25 cellular contexts compared by ENCODE assay signal in the genomic region with DNA sequence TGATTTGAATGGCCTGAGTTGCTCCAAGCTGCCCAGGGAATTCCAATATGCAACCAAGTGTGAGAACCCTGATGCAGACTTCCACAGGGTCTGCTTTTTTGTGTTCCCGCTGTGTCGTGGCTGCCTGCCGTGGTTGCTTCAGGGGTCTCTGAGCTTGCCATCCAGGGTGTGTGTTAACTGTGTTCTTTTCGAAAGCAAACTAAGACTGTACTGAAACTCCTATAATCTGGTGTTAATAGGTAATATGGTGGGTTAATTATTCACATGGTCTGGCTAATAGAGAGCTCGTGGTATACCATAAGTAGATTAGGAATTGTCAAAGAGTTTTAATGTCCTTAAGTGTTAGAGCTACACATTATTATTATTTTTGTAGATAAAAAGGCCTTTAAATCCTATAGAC. TPM values are rescaled to one million over a fixed set of nuclear protein-coding genes. Genes with fewer than 3 reads are reported as not detected.
A peak's percentile ranks its signal among the peaks of the same experiment; 100 is the strongest.
DNase-seq lines count a peak whose midpoint lies in the region; ATAC-seq, FAIRE-seq and TF ChIP-seq lines count a peak whose summit lies in the region.
"Had no signal": no experiment of that assay in that cellular context is flagged by ENCODE, and none has a peak within 500 bp of the region (broad histone marks: within the 10 kb centered on the region; RNA-seq: fewer than 3 reads in every experiment).

No MANE protein-coding gene starts in this region.

- H3K27me3 Mint-ChIP-seq in CD4-positive, alpha-beta T cell, result no peaks in the 10 kb centered on the region
- H3K27me3 Mint-ChIP-seq in nephron (ENCODE audit: low read depth), result no peaks in the 10 kb centered on the region
- H3K27me3 Mint-ChIP-seq: central memory CD8-positive, alpha-beta T cell had no signal

- H3K4me1 Mint-ChIP-seq in CD4-positive, alpha-beta T cell (ENCODE audit: low read depth), result peaks cover 23% of the 10 kb centered on the region
- H3K4me1 Mint-ChIP-seq in nephron, result peaks cover 14% of the 10 kb centered on the region
- H3K4me1 Mint-ChIP-seq: WTC11 had no signal

- intact Hi-C loops in CD4-positive, alpha-beta T cell (cut with DNase I, micrococcal nuclease), result no loop called here
- intact Hi-C loops in GM12878 (cut with micrococcal nuclease; ENCODE audit: unreplicated experiment), result no loop called here

- RAD21 ChIA-PET in GM12878 (lab: Charles Lee; ENCODE audit: unreplicated experiment), result interaction anchor here (0.5 kb wide), 1 partner anchor 292 kb away, joined by 3 read pairs; no protein-coding TSS in a partner anchor

- no peak for ATAC-seq in CD4-positive, alpha-beta T cell (ENCODE audit: poor library complexity)
- ATAC-seq in GM19452 (IDR thresholded peaks at IDR 0.05; ENCODE audit: unreplicated experiment) (peak; percentile 66), GM12878 (0 out of 3 replicates have a peak, but pooled peaks have one; percentile 24), GM18861 (IDR thresholded peaks at IDR 0.05; ENCODE audit: unreplicated experiment) (no peak)
- ATAC-seq: WTC11 had no signal

- no peak overlapping the region for H3K9ac ChIP-seq in GM12878 (ENCODE audit: control insufficient read depth, insufficient read depth, low read length)
- H3K9ac ChIP-seq: BLaER1 treated with 17β-estradiol and CSF1 and Interleukin-3, amounts not matched to agents 10 nM and 100 nM had no signal

- H3K4me2 ChIP-seq in GM12878 (ENCODE audit: control insufficient read depth, insufficient read depth), result no peak overlapping the region
- H3K4me2 ChIP-seq: BLaER1 treated with 17β-estradiol and CSF1 and Interleukin-3, amounts not matched to agents 10 nM and 100 nM had no signal

- TF ChIP-seq EP300 in GM12878 (IDR thresholded peaks at IDR 0.05; ENCODE audit: borderline replicate concordance in 1 of 2, control insufficient read depth in 1 of 2, low read depth in 2 of 2, low read length in 2 of 2), result no peak

- POLR2A ChIA-PET in CD4-positive, alpha-beta T cell (lab: Charles Lee), result no interaction called here
- POLR2A ChIA-PET in GM12878 (lab: Charles Lee), result interaction anchor here (0.6 kb wide), 1 partner anchor 288 kb away, joined by 4 read pairs; no protein-coding TSS in a partner anchor

- FAIRE-seq in GM12878 (lab: Jason Lieb, UNC), result no peak
- FAIRE-seq: GM12891 had no signal

- H2AFZ ChIP-seq in GM12878 (ENCODE audit: control insufficient read depth, low read depth, low read length), result no peak overlapping the region

- no peak for TF ChIP-seq POLR2A in GM12878 (IDR thresholded peaks at IDR 0.05; ENCODE audit: low read depth, low read length)

- no peaks in the 10 kb centered on the region; the same call in 1 of the 2 replicates for H3K79me2 ChIP-seq in GM12878 (ENCODE audit: control insufficient read depth, insufficient read depth, low read length)

- no peak for TF ChIP-seq CTCF in CD4-positive, alpha-beta T cell (IDR thresholded peaks at IDR 0.05)
- TF ChIP-seq CTCF in GM12878 (IDR thresholded peaks at IDR 0.05 in 2 of 3, conservative IDR thresholded peaks at IDR 0.05 in 1 of 3; ENCODE audit: control insufficient read depth in 2 of 3, extremely low read depth in 1 of 3, insufficient read depth in 1 of 3, low read depth in 3 of 3, low read length in 3 of 3) (no peak), nephron (IDR thresholded peaks at IDR 0.05; ENCODE audit: unreplicated experiment in 3 of 3) (no peak)

- H3K4me3 ChIP-seq in GM12878, result no peak overlapping the region
- H3K4me3 ChIP-seq: BLaER1 treated with 17β-estradiol and CSF1 and Interleukin-3, amounts not matched to agents 10 nM and 100 nM; lung had no signal

- 97% methylated on average over 5 of the region's 5 CpGs for WGBS in GM12878 (ENCODE audit: insufficient coverage, insufficient replicate concordance, low lambda C conversion rate, missing lambda C conversion rate)

- no peaks in the 10 kb centered on the region; the same call in 1 of the 2 replicates for H4K20me1 ChIP-seq in GM12878 (ENCODE audit: control insufficient read depth, insufficient read depth)

- peaks cover 77% of the 10 kb centered on the region for H3K36me3 Mint-ChIP-seq in CD4-positive, alpha-beta T cell (ENCODE audit: low read depth)
- peaks cover 51% of the 10 kb centered on the region for H3K36me3 Mint-ChIP-seq in nephron (ENCODE audit: low read depth)

- no peak for TF ChIP-seq RAD21 in GM12878 (IDR thresholded peaks at IDR 0.05; ENCODE audit: insufficient read depth, low read depth, low read length)

- BruUV-seq in GM12878 (replicated peaks; lab: Mats Ljungman, UMichigan), result no TSS peak

- DNase-seq in CD4-positive, alpha-beta T cell, result no peak
- no peak for DNase-seq in GM12878 (ENCODE audit: low read depth, low spot score)
- no peak for DNase-seq in OCI-M2 (lab: John Stamatoyannopoulos, UW; ENCODE audit: unreplicated experiment)
- DNase-seq in SHP77 treated with DMSO at 0.1 percent for 48 hours (lab: John Stamatoyannopoulos, UW), result no peak
- no peak for DNase-seq in T-helper 1 cell
- DNase-seq: activated CD4-positive, alpha-beta T cell treated with anti-CD3 and anti-CD28 coated beads, Interleukin-2, amount 50 U/mL, for 48 hours; activated naive CD4-positive, alpha-beta T cell treated with Interleukin-2 at 50 U/mL for 16 hours; amygdala; DMS 273 treated with DMSO at 0.1 percent for 48 hours; effector memory CD4-positive, alpha-beta T cell; GDM1; NCI-H1436; NCI-H2171; NCI-H69; SIG-M5; stimulated activated CD4-positive, alpha-beta T cell treated with anti-CD3 and anti-CD28 coated beads, Interleukin-1b, Interleukin-23, amount 100 ng/mL, for 48 hours had no signal

- H3K27ac Mint-ChIP-seq in CD4-positive, alpha-beta T cell, result peak overlapping the region; percentile 43
- H3K27ac Mint-ChIP-seq in nephron, result peak overlapping the region; percentile 79 to 98 (median 89)
- H3K27ac Mint-ChIP-seq: T-helper 1 cell treated with Interleukin-12 subunit alpha and Interleukin-12 subunit beta and Interleukin-4 antibody, amounts not matched to agents 30 μg/mL and 1 μg/mL, for 36 hours had no signal

- no peaks in the 10 kb centered on the region for H3K9me3 ChIP-seq in CD4-positive, alpha-beta T cell (ENCODE audit: control insufficient read depth, low read length)
- H3K9me3 ChIP-seq in GM12878 (replicated peaks; ENCODE audit: control insufficient read depth, insufficient read depth, low read length), result no peaks in the 10 kb centered on the region
- H3K9me3 ChIP-seq: BLaER1 treated with 17β-estradiol and CSF1 and Interleukin-3, amounts not matched to agents 10 nM and 100 nM had no signal

- no peaks in the 10 kb centered on the region for H3K27me3 ChIP-seq in CD4-positive, alpha-beta T cell (ENCODE audit: control insufficient read depth, insufficient read depth, low read length)
- H3K27me3 ChIP-seq in GM12878 (replicated peaks in 1 of 2; ENCODE audit: control insufficient read depth in 2 of 2, insufficient read depth in 2 of 2, low read length in 1 of 2), result no peaks in the 10 kb centered on the region
- H3K27me3 ChIP-seq: BLaER1 treated with 17β-estradiol and CSF1 and Interleukin-3, amounts not matched to agents 10 nM and 100 nM had no signal

- H3K27ac ChIP-seq in CD4-positive, alpha-beta T cell (ENCODE audit: low read depth, low read length), result no peak overlapping the region
- no peak overlapping the region for H3K27ac ChIP-seq in GM12878 (ENCODE audit: control insufficient read depth, insufficient read depth)
- H3K27ac ChIP-seq: BLaER1 treated with 17β-estradiol and CSF1 and Interleukin-3, amounts not matched to agents 10 nM and 100 nM had no signal

- no peaks in the 10 kb centered on the region for H3K4me1 ChIP-seq in GM12878 (ENCODE audit: control insufficient read depth, insufficient read depth, low read length)

- CTCF ChIA-PET in CD4-positive, alpha-beta T cell (lab: Charles Lee), result no interaction called here
- CTCF ChIA-PET in GM12878 (lab: Yijun Ruan, JAX), result no interaction called here

- peaks cover 24 to 30% of the 10 kb centered on the region in 2 experiments for H3K36me3 ChIP-seq in GM12878 (ENCODE audit: control insufficient read depth in 2 of 2, insufficient read depth in 2 of 2, low read length in 1 of 2)

- in situ Hi-C loops in GM12878 (cut with MboI), result no loop called here

- no peaks in the 10 kb centered on the region for H3K9me3 Mint-ChIP-seq in CD4-positive, alpha-beta T cell
- H3K9me3 Mint-ChIP-seq in nephron, result no peaks in the 10 kb centered on the region
- H3K9me3 Mint-ChIP-seq: central memory CD8-positive, alpha-beta T cell; T-helper 1 cell treated with Interleukin-12 subunit alpha and Interleukin-12 subunit beta and Interleukin-4 antibody, amounts not matched to agents 30 μg/mL and 1 μg/mL, for 36 hours; WTC11 had no signal

- H3K4me3 Mint-ChIP-seq in CD4-positive, alpha-beta T cell, result no peak overlapping the region
- H3K4me3 Mint-ChIP-seq in nephron, result peak overlapping the region in 2 of 3 experiments; percentile 1 to 31
- H3K4me3 Mint-ChIP-seq: central memory CD8-positive, alpha-beta T cell; T-helper 1 cell treated with Interleukin-12 subunit alpha and Interleukin-12 subunit beta and Interleukin-4 antibody, amounts not matched to agents 30 μg/mL and 1 μg/mL, for 36 hours; WTC11 had no signal

- SMC1A ChIA-PET in GM12878 (lab: Charles Lee; ENCODE audit: uncharacterized antibody, unreplicated experiment), result no interaction called here

RNA-seq across cellular contexts. Expression of gene UBN1, which starts 20.8 kb away (rescaled TPM):
- 10 to 100 TPM; 45.7 to 45.8 TPM for total RNA-seq in CD4-positive, alpha-beta T cell
- 39.4 and 43.9 TPM in 2 replicates for total RNA-seq in GM12878 (2013; cell fraction: nucleolus; rRNA removed)
- 12.4 and 14.2 TPM in 2 replicates for total RNA-seq in GM12878 (2014; rRNA removed)
- total RNA-seq in GM12878 (2014; rRNA removed; fragmentation: Illumina TruSeq; extraction: Trizol), result 11.8 and 13.6 TPM in 2 replicates
- 28.0 and 32.5 TPM in 2 replicates for total RNA-seq in GM12878 (2021)
- polyA plus RNA-seq in GM12878 (2011; ENCODE audit: low read depth), result 12.0 TPM
- 7.8 and 10.5 TPM in 2 replicates for polyA plus RNA-seq in GM12878 (2011; rRNA removed)
- 12.5 and 14.0 TPM in 2 replicates for polyA plus RNA-seq in GM12878 (2011; cell fraction: cytosol; rRNA removed)
- 25.8 and 36.6 TPM in 2 replicates for polyA plus RNA-seq in GM12878 (2011; cell fraction: nucleus; rRNA removed)
- 15.8 and 17.6 TPM in 2 replicates for polyA plus RNA-seq in GM12878 (2012)
- 17.5 and 23.2 TPM in 2 replicates for polyA plus RNA-seq in GM12878 (2014; fragmentation: Illumina TruSeq; extraction: Trizol)
- polyA plus RNA-seq in GM12878 (2014; fragmentation: Nextera tagmentation; extraction: Ambion mirVana), result 1 to 10 TPM; 2.1 to 2.2 TPM
- polyA plus RNA-seq in GM12878 (2014; rRNA removed), result 16.8 and 18.8 TPM in 2 replicates
- 10 to 100 TPM; 12.6 to 14.6 TPM for polyA plus RNA-seq in GM12878 (2016; fragmentation: Nextera tagmentation; extraction: Ambion mirVana)
- polyA minus RNA-seq in GM12878 (2011; rRNA and poly(A)+ RNA removed), result 16.2 and 23.3 TPM in 2 replicates
- 5.1 and 8.0 TPM in 2 replicates for polyA minus RNA-seq in GM12878 (2011; cell fraction: cytosol; rRNA and poly(A)+ RNA removed)
- polyA minus RNA-seq in GM12878 (2011; cell fraction: nucleus; rRNA and poly(A)+ RNA removed), result 11.2 and 28.0 TPM in 2 replicates

RNA-seq across cellular contexts. Expression of gene GLYR1, which starts 21.0 kb away (rescaled TPM):
- 10 to 100 TPM; 71.7 to 77.2 TPM for total RNA-seq in CD4-positive, alpha-beta T cell
- 63.8 and 64.6 TPM in 2 replicates for total RNA-seq in GM12878 (2013; cell fraction: nucleolus; rRNA removed)
- total RNA-seq in GM12878 (2014; rRNA removed) (31.1 and 40.9 TPM in 2 replicates), GM12878 (2014; rRNA removed; fragmentation: Illumina TruSeq; extraction: Trizol) (48.8 and 50.3 TPM in 2 replicates), GM12878 (2021) (81.9 and 90.2 TPM in 2 replicates)
- polyA plus RNA-seq in GM12878 (2011; ENCODE audit: low read depth), result 18.7 TPM
- polyA plus RNA-seq in GM12878 (2011; rRNA removed) (49.7 and 50.4 TPM in 2 replicates), GM12878 (2014; fragmentation: Illumina TruSeq; extraction: Trizol) (82.7 and 83.3 TPM in 2 replicates), GM12878 (2014; fragmentation: Nextera tagmentation; extraction: Ambion mirVana) (10 to 100 TPM in 1 of 2 experiments, 1 to 10 TPM in 1; 7.3 to 10.1 TPM), GM12878 (2014; rRNA removed) (69.7 and 74.8 TPM in 2 replicates), GM12878 (2016; fragmentation: Nextera tagmentation; extraction: Ambion mirVana) (10 to 100 TPM; 63.9 to 68.9 TPM)
- 46.6 and 56.8 TPM in 2 replicates for polyA plus RNA-seq in GM12878 (2011; cell fraction: cytosol; rRNA removed)
- polyA plus RNA-seq in GM12878 (2011; cell fraction: nucleus; rRNA removed), result 46.2 and 60.9 TPM in 2 replicates
- polyA plus RNA-seq in GM12878 (2012), result 31.8 and 36.9 TPM in 2 replicates
- polyA minus RNA-seq in GM12878 (2011; rRNA and poly(A)+ RNA removed), result 34.6 and 53.1 TPM in 2 replicates
- polyA minus RNA-seq in GM12878 (2011; cell fraction: cytosol; rRNA and poly(A)+ RNA removed), result 14.2 and 14.7 TPM in 2 replicates
- 26.4 and 31.8 TPM in 2 replicates for polyA minus RNA-seq in GM12878 (2011; cell fraction: nucleus; rRNA and poly(A)+ RNA removed)

Comparison
In these comparisons a context has a peak if more than half of its experiments do, and no peak if none do; other contexts are left out.
1. ATAC-seq: peak in GM19452 (single experiment) and GM12878 (single experiment); none in CD4-positive, alpha-beta T cell (single experiment) and GM18861 (single experiment).